In the genomic region with DNA sequence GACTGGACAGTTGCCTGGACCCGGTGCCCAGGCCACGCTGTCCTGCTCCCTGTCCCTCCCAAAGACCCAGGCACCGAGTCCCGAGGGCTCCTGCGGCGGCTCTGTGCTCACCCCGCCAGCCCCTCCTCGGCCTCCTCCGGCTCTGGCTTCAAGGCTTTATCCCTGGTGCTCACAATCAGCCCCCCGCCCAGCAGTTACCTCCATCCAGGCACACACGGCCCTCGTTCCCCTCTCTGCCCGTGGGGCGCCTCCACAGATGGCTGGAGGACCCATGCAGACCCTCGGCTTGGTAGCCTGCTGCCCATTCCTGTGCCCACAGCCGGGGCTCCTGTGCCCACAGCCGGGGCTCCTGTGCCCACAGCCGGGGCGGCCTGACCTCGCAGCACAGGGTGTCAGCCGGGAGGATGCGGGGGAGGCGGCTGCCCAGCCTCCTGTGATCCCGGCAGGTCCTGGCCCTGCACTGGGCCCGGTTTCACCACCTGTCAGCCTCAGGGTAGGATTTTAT, we compare ENCODE assay signal across 3 cellular contexts.
TF ChIP-seq lines count a peak whose summit lies in the region.

No MANE protein-coding gene starts in this region.

TF ChIP-seq in SK-N-SH, 30 proteins besides CTCF, POLR2A, EP300 and RAD21:
- TF ChIP-seq FOSL2 (IDR thresholded peaks at IDR 0.05; ENCODE audit: borderline replicate concordance, low read depth) (no peak), GABPA (IDR thresholded peaks at IDR 0.05; ENCODE audit: low read depth) (no peak), FOXJ3 (CRISPR knock-in tag; IDR thresholded peaks at IDR 0.05) (no peak), JUND (IDR thresholded peaks at IDR 0.05) (no peak), EZH2phosphoT487 (IDR thresholded peaks at IDR 0.05; ENCODE audit: borderline replicate concordance, low read depth) (no peak), ELF1 (IDR thresholded peaks at IDR 0.05) (no peak)
- TF ChIP-seq, protein P1, sequence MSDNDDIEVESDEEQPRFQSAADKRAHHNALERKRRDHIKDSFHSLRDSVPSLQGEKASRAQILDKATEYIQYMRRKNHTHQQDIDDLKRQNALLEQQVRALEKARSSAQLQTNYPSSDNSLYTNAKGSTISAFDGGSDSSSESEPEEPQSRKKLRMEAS (IDR thresholded peaks at IDR 0.05; ENCODE audit: low read depth), result no peak
- TF ChIP-seq, protein P2, sequence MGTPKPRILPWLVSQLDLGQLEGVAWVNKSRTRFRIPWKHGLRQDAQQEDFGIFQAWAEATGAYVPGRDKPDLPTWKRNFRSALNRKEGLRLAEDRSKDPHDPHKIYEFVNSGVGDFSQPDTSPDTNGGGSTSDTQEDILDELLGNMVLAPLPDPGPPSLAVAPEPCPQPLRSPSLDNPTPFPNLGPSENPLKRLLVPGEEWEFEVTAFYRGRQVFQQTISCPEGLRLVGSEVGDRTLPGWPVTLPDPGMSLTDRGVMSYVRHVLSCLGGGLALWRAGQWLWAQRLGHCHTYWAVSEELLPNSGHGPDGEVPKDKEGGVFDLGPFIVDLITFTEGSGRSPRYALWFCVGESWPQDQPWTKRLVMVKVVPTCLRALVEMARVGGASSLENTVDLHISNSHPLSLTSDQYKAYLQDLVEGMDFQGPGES (IDR thresholded peaks at IDR 0.05; ENCODE audit: low read depth, low read length), result no peak
TF ChIP-seq in SK-N-SH: peak in this region for 0.

TF ChIP-seq in SK-N-SH treated with all-trans-retinoic acid at 6 μM for 48 hours, 23 proteins besides CTCF, POLR2A, EP300 and RAD21:
- TF ChIP-seq ZC3H10 (CRISPR knock-in tag; IDR thresholded peaks at IDR 0.05), result no peak
- TF ChIP-seq, protein P3, sequence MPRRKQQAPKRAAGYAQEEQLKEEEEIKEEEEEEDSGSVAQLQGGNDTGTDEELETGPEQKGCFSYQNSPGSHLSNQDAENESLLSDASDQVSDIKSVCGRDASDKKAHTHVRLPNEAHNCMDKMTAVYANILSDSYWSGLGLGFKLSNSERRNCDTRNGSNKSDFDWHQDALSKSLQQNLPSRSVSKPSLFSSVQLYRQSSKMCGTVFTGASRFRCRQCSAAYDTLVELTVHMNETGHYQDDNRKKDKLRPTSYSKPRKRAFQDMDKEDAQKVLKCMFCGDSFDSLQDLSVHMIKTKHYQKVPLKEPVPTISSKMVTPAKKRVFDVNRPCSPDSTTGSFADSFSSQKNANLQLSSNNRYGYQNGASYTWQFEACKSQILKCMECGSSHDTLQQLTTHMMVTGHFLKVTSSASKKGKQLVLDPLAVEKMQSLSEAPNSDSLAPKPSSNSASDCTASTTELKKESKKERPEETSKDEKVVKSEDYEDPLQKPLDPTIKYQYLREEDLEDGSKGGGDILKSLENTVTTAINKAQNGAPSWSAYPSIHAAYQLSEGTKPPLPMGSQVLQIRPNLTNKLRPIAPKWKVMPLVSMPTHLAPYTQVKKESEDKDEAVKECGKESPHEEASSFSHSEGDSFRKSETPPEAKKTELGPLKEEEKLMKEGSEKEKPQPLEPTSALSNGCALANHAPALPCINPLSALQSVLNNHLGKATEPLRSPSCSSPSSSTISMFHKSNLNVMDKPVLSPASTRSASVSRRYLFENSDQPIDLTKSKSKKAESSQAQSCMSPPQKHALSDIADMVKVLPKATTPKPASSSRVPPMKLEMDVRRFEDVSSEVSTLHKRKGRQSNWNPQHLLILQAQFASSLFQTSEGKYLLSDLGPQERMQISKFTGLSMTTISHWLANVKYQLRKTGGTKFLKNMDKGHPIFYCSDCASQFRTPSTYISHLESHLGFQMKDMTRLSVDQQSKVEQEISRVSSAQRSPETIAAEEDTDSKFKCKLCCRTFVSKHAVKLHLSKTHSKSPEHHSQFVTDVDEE (CRISPR knock-in tag; IDR thresholded peaks at IDR 0.05), result no peak
- TF ChIP-seq ZFP30 (CRISPR knock-in tag; IDR thresholded peaks at IDR 0.05), result no peak
- TF ChIP-seq RARB (CRISPR knock-in tag; IDR thresholded peaks at IDR 0.05), result no peak
- no peak for TF ChIP-seq ISL1 (CRISPR knock-in tag; IDR thresholded peaks at IDR 0.05)
- TF ChIP-seq, protein P4, sequence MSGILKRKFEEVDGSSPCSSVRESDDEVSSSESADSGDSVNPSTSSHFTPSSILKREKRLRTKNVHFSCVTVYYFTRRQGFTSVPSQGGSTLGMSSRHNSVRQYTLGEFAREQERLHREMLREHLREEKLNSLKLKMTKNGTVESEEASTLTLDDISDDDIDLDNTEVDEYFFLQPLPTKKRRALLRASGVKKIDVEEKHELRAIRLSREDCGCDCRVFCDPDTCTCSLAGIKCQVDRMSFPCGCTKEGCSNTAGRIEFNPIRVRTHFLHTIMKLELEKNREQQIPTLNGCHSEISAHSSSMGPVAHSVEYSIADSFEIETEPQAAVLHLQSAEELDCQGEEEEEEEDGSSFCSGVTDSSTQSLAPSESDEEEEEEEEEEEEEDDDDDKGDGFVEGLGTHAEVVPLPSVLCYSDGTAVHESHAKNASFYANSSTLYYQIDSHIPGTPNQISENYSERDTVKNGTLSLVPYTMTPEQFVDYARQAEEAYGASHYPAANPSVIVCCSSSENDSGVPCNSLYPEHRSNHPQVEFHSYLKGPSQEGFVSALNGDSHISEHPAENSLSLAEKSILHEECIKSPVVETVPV (CRISPR knock-in tag; IDR thresholded peaks at IDR 0.05), result no peak
- TF ChIP-seq, protein P5, sequence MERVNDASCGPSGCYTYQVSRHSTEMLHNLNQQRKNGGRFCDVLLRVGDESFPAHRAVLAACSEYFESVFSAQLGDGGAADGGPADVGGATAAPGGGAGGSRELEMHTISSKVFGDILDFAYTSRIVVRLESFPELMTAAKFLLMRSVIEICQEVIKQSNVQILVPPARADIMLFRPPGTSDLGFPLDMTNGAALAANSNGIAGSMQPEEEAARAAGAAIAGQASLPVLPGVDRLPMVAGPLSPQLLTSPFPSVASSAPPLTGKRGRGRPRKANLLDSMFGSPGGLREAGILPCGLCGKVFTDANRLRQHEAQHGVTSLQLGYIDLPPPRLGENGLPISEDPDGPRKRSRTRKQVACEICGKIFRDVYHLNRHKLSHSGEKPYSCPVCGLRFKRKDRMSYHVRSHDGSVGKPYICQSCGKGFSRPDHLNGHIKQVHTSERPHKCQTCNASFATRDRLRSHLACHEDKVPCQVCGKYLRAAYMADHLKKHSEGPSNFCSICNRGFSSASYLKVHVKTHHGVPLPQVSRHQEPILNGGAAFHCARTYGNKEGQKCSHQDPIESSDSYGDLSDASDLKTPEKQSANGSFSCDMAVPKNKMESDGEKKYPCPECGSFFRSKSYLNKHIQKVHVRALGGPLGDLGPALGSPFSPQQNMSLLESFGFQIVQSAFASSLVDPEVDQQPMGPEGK (CRISPR knock-in tag; IDR thresholded peaks at IDR 0.05; ENCODE audit: borderline replicate concordance), result no peak
- TF ChIP-seq BACH2 (CRISPR knock-in tag; IDR thresholded peaks at IDR 0.05; ENCODE audit: borderline replicate concordance), result no peak
- TF ChIP-seq TOX (CRISPR knock-in tag; IDR thresholded peaks at IDR 0.05; ENCODE audit: borderline replicate concordance), result no peak
- TF ChIP-seq ESRRG (CRISPR knock-in tag; IDR thresholded peaks at IDR 0.05), result no peak
- no peak for TF ChIP-seq ZNF8 (CRISPR knock-in tag; IDR thresholded peaks at IDR 0.05)
- no peak for TF ChIP-seq ARNTL (CRISPR knock-in tag; IDR thresholded peaks at IDR 0.05; ENCODE audit: borderline replicate concordance, low read depth)

TF ChIP-seq in IMR-90, 13 proteins besides CTCF, POLR2A, EP300 and RAD21:
- TF ChIP-seq NFE2L2 (IDR thresholded peaks at IDR 0.05; ENCODE audit: low read depth, low read length), result no peak
- no peak for TF ChIP-seq MAFK (IDR thresholded peaks at IDR 0.05; ENCODE audit: low read depth, low read length)
- no peak for TF ChIP-seq FOS (IDR thresholded peaks at IDR 0.05; ENCODE audit: low read depth, low read length)
TF ChIP-seq in IMR-90: peak in this region for 0.
